ENCODE assay signal across 33 cellular contexts in genomic region chr13:74101436-74101835, GRCh38. TPM values are rescaled to one million over a fixed set of nuclear protein-coding genes. Genes with fewer than 3 reads are reported as not detected.
DNase-seq lines count a peak whose midpoint lies in the region; ATAC-seq, FAIRE-seq and TF ChIP-seq lines count a peak whose summit lies in the region.
"Had no signal": no experiment of that assay in that cellular context is flagged by ENCODE, and none has a peak within 500 bp of the region (broad histone marks: within the 10 kb centered on the region; RNA-seq: fewer than 3 reads in every experiment).

No MANE protein-coding gene starts in this region.

- no peak for ATAC-seq in central memory CD8-positive, alpha-beta T cell (replicated peaks; ENCODE audit: extremely low read depth, poor library complexity, severe bottlenecking)
- ATAC-seq in GM19035 (IDR thresholded peaks at IDR 0.05; ENCODE audit: unreplicated experiment) = no peak
- ATAC-seq: foreskin keratinocyte, HCT116, HepG2, left lobe of liver, psoas muscle had no signal

- no peaks in the 10 kb centered on the region for H3K27me3 Mint-ChIP-seq in central memory CD8-positive, alpha-beta T cell
- no peaks in the 10 kb centered on the region for H3K27me3 Mint-ChIP-seq in activated CD4-positive, alpha-beta T cell treated with anti-CD3 and anti-CD28 coated beads, Interleukin-2, amount 10 ng/mL, durations not matched to agents 7 days and 5 days

- FAIRE-seq in GM12891 (lab: Jason Lieb, UNC) = no peak
- FAIRE-seq: G401.6, HepG2, islet of Langerhans had no signal

- H3K9me3 Mint-ChIP-seq in central memory CD8-positive, alpha-beta T cell = no peaks in the 10 kb centered on the region
- H3K9me3 Mint-ChIP-seq in activated CD4-positive, alpha-beta T cell treated with anti-CD3 and anti-CD28 coated beads, Interleukin-2, amount 10 ng/mL, durations not matched to agents 7 days and 5 days = peaks cover 16% of the 10 kb centered on the region

- H4K20me1 ChIP-seq in BLaER1 = 0 out of 2 replicates have a peak, but pooled peaks cover 10% of the 10 kb centered on the region

- POLR2A ChIA-PET in activated CD4-positive, alpha-beta T cell treated with anti-CD3 and anti-CD28 coated beads, Interleukin-2, amount 10 ng/mL, durations not matched to agents 7 days and 5 days (lab: Charles Lee) = no interaction called here

- no peak for TF ChIP-seq POLR2A in GM12891 (IDR thresholded peaks at IDR 0.05; ENCODE audit: low read depth, low read length)

- no peak overlapping the region for H3K4ac ChIP-seq in neuronal stem cell (ENCODE audit: low read length)

- H3K27me3 ChIP-seq in BLaER1 (no peaks in the 10 kb centered on the region), neuronal stem cell (ENCODE audit: control insufficient read depth in 3 of 3, insufficient read depth in 3 of 3, low read depth in 1 of 3, low read length in 3 of 3) (no peaks in the 10 kb centered on the region)
- H3K27me3 ChIP-seq: BE2C, brain microvascular endothelial cell, esophagus squamous epithelium, foreskin keratinocyte, tibial artery, vagina had no signal

- H3K18ac ChIP-seq in neuronal stem cell (ENCODE audit: low read length) = no peak overlapping the region

- H3K36me3 Mint-ChIP-seq in central memory CD8-positive, alpha-beta T cell (ENCODE audit: insufficient read depth) = peaks cover 8% of the 10 kb centered on the region
- peaks cover 26% of the 10 kb centered on the region for H3K36me3 Mint-ChIP-seq in activated CD4-positive, alpha-beta T cell treated with anti-CD3 and anti-CD28 coated beads, Interleukin-2, amount 10 ng/mL, durations not matched to agents 7 days and 5 days (ENCODE audit: low read depth)

- H3K36me3 ChIP-seq in BLaER1 (peaks cover 11% of the 10 kb centered on the region; the same call in 1 of the 2 replicates), neuronal stem cell (replicated peaks in 1 of 2; ENCODE audit: control insufficient read depth in 2 of 2, insufficient read depth in 2 of 2, low read length in 2 of 2) (no peaks in the 10 kb centered on the region)
- H3K36me3 ChIP-seq: BE2C, brain microvascular endothelial cell, esophagus squamous epithelium, tibial artery, vagina had no signal

- no CpG with 5 or more reads among the region's 1 CpG for WGBS in neuronal stem cell (ENCODE audit: extremely low coverage in 2 of 2, insufficient read length in 2 of 2, insufficient replicate concordance in 1 of 2), 2 donors

- no peak overlapping the region for H2BK15ac ChIP-seq in neuronal stem cell (ENCODE audit: low read length)

- peaks cover 2% of the 10 kb centered on the region for H3K79me1 ChIP-seq in neuronal stem cell (ENCODE audit: low read depth, low read length)

- H3K14ac ChIP-seq in neuronal stem cell (ENCODE audit: low read length) = no peak overlapping the region

- H3K9me3 ChIP-seq in BLaER1 = peaks cover 22% of the 10 kb centered on the region
- H3K9me3 ChIP-seq in neuronal stem cell (replicated peaks in 1 of 2; ENCODE audit: control insufficient read depth in 2 of 2, insufficient read depth in 1 of 2, low read depth in 1 of 2, low read length in 2 of 2) = peaks cover 2 to 27% of the 10 kb centered on the region in 2 donors
- H3K9me3 ChIP-seq: BE2C, Caco-2, esophagus squamous epithelium, psoas muscle, tibial artery, vagina had no signal

- peak overlapping the region; percentile 3 for H3K4me3 Mint-ChIP-seq in central memory CD8-positive, alpha-beta T cell
- H3K4me3 Mint-ChIP-seq in activated CD4-positive, alpha-beta T cell treated with anti-CD3 and anti-CD28 coated beads, Interleukin-2, amount 10 ng/mL, durations not matched to agents 7 days and 5 days = no peak overlapping the region

- DNase-seq in GM12891 (ENCODE audit: insufficient read length, low spot score) (no peak), SKM-1 treated with dmso at 0.1 percent for 144 hours (lab: John Stamatoyannopoulos, UW; ENCODE audit: unreplicated experiment) (peak; percentile 15), neuronal stem cell (ENCODE audit: low spot score) (no peak), T-helper 1 cell (no peak)
- no peak for DNase-seq in central memory CD8-positive, alpha-beta T cell (ENCODE audit: low spot score in 2 of 2)
- DNase-seq in activated CD4-positive, alpha-beta T cell treated with anti-CD3 and anti-CD28 coated beads, Interleukin-2, amount 10 ng/mL, durations not matched to agents 7 days and 5 days = no peak
- DNase-seq: activated CD4-positive, alpha-beta T cell treated with anti-CD3 and anti-CD28 coated beads, Interleukin-2, amount 50 U/mL, for 1 hour; activated T-cell treated with anti-CD3 and anti-CD28 coated beads, Interleukin-2, amount 50 U/mL, for 1 hour; amniotic stem cell; BE2C; brain microvascular endothelial cell; Caco-2; DMS79; esophagus squamous epithelium; foreskin keratinocyte; head of caudate nucleus; mesenchymal stem cell; NCI-H1048; NCI-H1694 treated with DMSO at 0.1 percent for 48 hours; NCI-H2171; NCI-H510A; nucleus accumbens; psoas muscle; stimulated activated CD4-positive, alpha-beta T cell treated with anti-CD3 and anti-CD28 coated beads, Interleukin-4, amount 100 ng/mL, for 1 hour; tibial artery had no signal

- H3K4me1 ChIP-seq in BLaER1 = peaks cover 36% of the 10 kb centered on the region
- H3K4me1 ChIP-seq in neuronal stem cell (ENCODE audit: control insufficient read depth in 2 of 2, insufficient read depth in 1 of 2, low read depth in 1 of 2, low read length in 2 of 2) = no peaks in the 10 kb centered on the region
- H3K4me1 ChIP-seq: Caco-2, foreskin keratinocyte, vagina had no signal

- H2BK5ac ChIP-seq in neuronal stem cell (ENCODE audit: low read length) = no peak overlapping the region

- H4K8ac ChIP-seq in neuronal stem cell (ENCODE audit: low read depth, low read length) = no peak overlapping the region

- H3K4me3 ChIP-seq in BLaER1 (no peak overlapping the region), neuronal stem cell (ENCODE audit: low read length in 2 of 2) (no peak overlapping the region)
- H3K4me3 ChIP-seq: esophagus squamous epithelium, psoas muscle, tibial artery, vagina had no signal

- no peak overlapping the region for H2AFZ ChIP-seq in neuronal stem cell (ENCODE audit: low read length)

- no peak overlapping the region for H2AK5ac ChIP-seq in neuronal stem cell (ENCODE audit: low read depth, low read length)

- H3K27ac Mint-ChIP-seq in central memory CD8-positive, alpha-beta T cell (ENCODE audit: low read depth) = peak overlapping the region; percentile 29
- H3K27ac Mint-ChIP-seq in activated CD4-positive, alpha-beta T cell treated with anti-CD3 and anti-CD28 coated beads, Interleukin-2, amount 10 ng/mL, durations not matched to agents 7 days and 5 days = no peak overlapping the region

- H3K4me1 Mint-ChIP-seq in central memory CD8-positive, alpha-beta T cell = peaks cover 78% of the 10 kb centered on the region
- H3K4me1 Mint-ChIP-seq in activated CD4-positive, alpha-beta T cell treated with anti-CD3 and anti-CD28 coated beads, Interleukin-2, amount 10 ng/mL, durations not matched to agents 7 days and 5 days = peaks cover 18% of the 10 kb centered on the region

- H2BK12ac ChIP-seq in neuronal stem cell (ENCODE audit: low read length) = no peak overlapping the region

- no peak overlapping the region for H2BK120ac ChIP-seq in neuronal stem cell (ENCODE audit: low read depth, low read length)

- no peak overlapping the region for H3K23ac ChIP-seq in neuronal stem cell (ENCODE audit: low read depth, low read length, poor library complexity)

- H3K27ac ChIP-seq in BLaER1 = no peak overlapping the region
- H3K27ac ChIP-seq in neuronal stem cell (replicated peaks; ENCODE audit: low read length) = no peak overlapping the region
- H3K27ac ChIP-seq: brain microvascular endothelial cell, esophagus squamous epithelium, foreskin keratinocyte, psoas muscle, tibial artery, vagina had no signal

- H3K4me2 ChIP-seq in BLaER1 (0 out of 2 replicates have a peak overlapping the region, but pooled peaks have one; percentile 3), neuronal stem cell (ENCODE audit: insufficient read depth, low read length, poor library complexity, severe bottlenecking) (no peak overlapping the region)

- no peak overlapping the region for H4K91ac ChIP-seq in neuronal stem cell (ENCODE audit: low read depth, low read length, poor library complexity)

- H3K9ac ChIP-seq in BLaER1 (no peak overlapping the region), neuronal stem cell (ENCODE audit: low read depth, low read length, poor library complexity) (no peak overlapping the region)

- CTCF ChIA-PET in activated CD4-positive, alpha-beta T cell treated with anti-CD3 and anti-CD28 coated beads, Interleukin-2, amount 10 ng/mL, durations not matched to agents 7 days and 5 days (lab: Charles Lee) = interaction anchor here (1.0 to 1.2 kb wide), 2 partner anchors 28 to 29 kb away, joined by 3 to 4 read pairs; no protein-coding TSS in a partner anchor

TF ChIP-seq in GM12891, 5 proteins besides CTCF, POLR2A, EP300 and RAD21:
- TF ChIP-seq SPI1 (IDR thresholded peaks at IDR 0.05; ENCODE audit: low read depth, low read length) (peak; percentile 56), POLR2AphosphoS5 (IDR thresholded peaks at IDR 0.05; ENCODE audit: low read depth, low read length) (no peak)

RNA-seq across cellular contexts. Expression of gene KLF12, which starts 32.8 kb away (rescaled TPM):
- 0.51 TPM for polyA plus RNA-seq in GM12891 (2012; ENCODE audit: low read depth, missing spikeins)
- 10 to 100 TPM; 33.6 to 44.3 TPM for total RNA-seq in activated CD4-positive, alpha-beta T cell treated with anti-CD3 and anti-CD28 coated beads, Interleukin-2, amount 10 ng/mL, durations not matched to agents 7 days and 5 days
- 5.4 TPM for polyA plus RNA-seq in neuronal stem cell (2013, experiment 1 of 2)
- polyA plus RNA-seq in neuronal stem cell (2013, experiment 2 of 2) = 5.6 TPM
